Comparison of ENCODE assay signal across 9 cellular contexts in genomic region chr11:65577756-65578109, GRCh38. TPM values are rescaled to one million over a fixed set of nuclear protein-coding genes. Genes with fewer than 3 reads are reported as not detected.
DNase-seq lines count a peak whose midpoint lies in the region; ATAC-seq and TF ChIP-seq lines count a peak whose summit lies in the region.
"Had no signal": no experiment of that assay in that cellular context is flagged by ENCODE, and none has a peak within 500 bp of the region (broad histone marks: within the 10 kb centered on the region; RNA-seq: fewer than 3 reads in every experiment).

No MANE protein-coding gene starts in this region.

- peak overlapping the region; percentile 75 to 97 (median 92); a peak in 19 of 20 replicates for H3K4me3 ChIP-seq in BLaER1 treated with 17β-estradiol and CSF1 and Interleukin-3, amounts not matched to agents 10 nM and 100 nM
- H3K4me3 ChIP-seq in PC-3 (ENCODE audit: low read length): peak overlapping the region; percentile 75
- H3K4me3 ChIP-seq in endocrine pancreas (ENCODE audit: control insufficient read depth, insufficient read depth, low read length): no peak overlapping the region

- no peaks in the 10 kb centered on the region for H3K27me3 ChIP-seq in BLaER1 treated with 17β-estradiol and CSF1 and Interleukin-3, amounts not matched to agents 10 nM and 100 nM
- H3K27me3 ChIP-seq in PC-3 (ENCODE audit: low read length): no peaks in the 10 kb centered on the region
- no peaks in the 10 kb centered on the region for H3K27me3 ChIP-seq in endocrine pancreas (ENCODE audit: control insufficient read depth, insufficient read depth, low read length)

- intact Hi-C loops in PC-3 (cut with micrococcal nuclease): loop anchor here (2.0 kb wide), 1 partner anchor 37 kb away; the partner anchor contains the start of genes MAP3K11 and PCNX3

- peak overlapping the region; percentile 83 to 95 (median 90) for H3K9ac ChIP-seq in BLaER1 treated with 17β-estradiol and CSF1 and Interleukin-3, amounts not matched to agents 10 nM and 100 nM
- H3K9ac ChIP-seq in PC-3 (ENCODE audit: low read length) (peak overlapping the region; percentile 76), endocrine pancreas (ENCODE audit: control insufficient read depth, insufficient read depth, low read length) (peak overlapping the region; percentile 19)

- DNase-seq in PC-3 (no peak), osteocyte (ENCODE audit: extremely low spot score, unreplicated experiment) (no peak), NCI-H2196 (lab: John Stamatoyannopoulos, UW; ENCODE audit: unreplicated experiment) (no peak), DMS 273 treated with DMSO at 0.1 percent for 48 hours (lab: John Stamatoyannopoulos, UW) (no peak), NOMO-1 (lab: John Stamatoyannopoulos, UW; ENCODE audit: unreplicated experiment in 2 of 2) (no peak), anterior cingulate cortex (lab: John Stamatoyannopoulos, UW) (no peak)
- DNase-seq: amniotic stem cell had no signal

- H3K27ac Mint-ChIP-seq in osteocyte (ENCODE audit: unreplicated experiment): peak overlapping the region; percentile 80

- H3K27ac ChIP-seq in BLaER1 treated with 17β-estradiol and CSF1 and Interleukin-3, amounts not matched to agents 10 nM and 100 nM: peak overlapping the region; percentile 33 to 92 (median 87); a peak in 21 of 22 replicates
- peak overlapping the region; percentile 65 for H3K27ac ChIP-seq in PC-3 (ENCODE audit: low read length)

- TF ChIP-seq CTCF in PC-3 (conservative IDR thresholded peaks at IDR 0.05; ENCODE audit: low read depth, low read length) (no peak), osteocyte (IDR thresholded peaks at IDR 0.05) (no peak)

- peaks cover 19 to 73% (median 50%) of the 10 kb centered on the region in 11 experiments; a peak in 21 of 22 replicates for H4K20me1 ChIP-seq in BLaER1 treated with 17β-estradiol and CSF1 and Interleukin-3, amounts not matched to agents 10 nM and 100 nM
- peaks cover 5% of the 10 kb centered on the region for H4K20me1 ChIP-seq in PC-3 (ENCODE audit: low read length)

- peaks cover 48 to 68% (median 54%) of the 10 kb centered on the region in 10 experiments for H3K4me1 ChIP-seq in BLaER1 treated with 17β-estradiol and CSF1 and Interleukin-3, amounts not matched to agents 10 nM and 100 nM
- H3K4me1 ChIP-seq in PC-3 (ENCODE audit: insufficient read depth, low read length) (peaks cover 43% of the 10 kb centered on the region), endocrine pancreas (ENCODE audit: control insufficient read depth, insufficient read depth, low read length) (no peaks in the 10 kb centered on the region)

- H2AFZ ChIP-seq in PC-3 (ENCODE audit: low read length): no peak overlapping the region

- H3K4me1 Mint-ChIP-seq in osteocyte (ENCODE audit: unreplicated experiment): peaks cover 44% of the 10 kb centered on the region

- H3K9me2 ChIP-seq in PC-3 (replicated peaks; ENCODE audit: low read length): no peaks in the 10 kb centered on the region

- BruUV-seq in PC-3 (replicated peaks; lab: Mats Ljungman, UMichigan): no TSS peak

- H3K9me3 ChIP-seq in BLaER1 treated with 17β-estradiol and CSF1 and Interleukin-3, amounts not matched to agents 10 nM and 100 nM (replicated peaks in 1 of 11): no peaks in the 10 kb centered on the region
- no peaks in the 10 kb centered on the region for H3K9me3 ChIP-seq in PC-3 (ENCODE audit: low read length)
- no peaks in the 10 kb centered on the region for H3K9me3 ChIP-seq in endocrine pancreas (ENCODE audit: control insufficient read depth, low read length)

- POLR2A ChIA-PET in PC-3 (lab: Charles Lee; ENCODE audit: unreplicated experiment): interaction anchor here (0.6 kb wide), 1 partner anchor 35 kb away, joined by 3 read pairs; no protein-coding TSS in a partner anchor

- peaks cover 36 to 53% (median 48%) of the 10 kb centered on the region in 11 experiments for H3K36me3 ChIP-seq in BLaER1 treated with 17β-estradiol and CSF1 and Interleukin-3, amounts not matched to agents 10 nM and 100 nM
- peaks cover 3% of the 10 kb centered on the region; the same call in 1 of the 2 replicates for H3K36me3 ChIP-seq in PC-3 (ENCODE audit: low read depth, low read length)
- H3K36me3 ChIP-seq in endocrine pancreas (ENCODE audit: control insufficient read depth, insufficient read depth, low read length): no peaks in the 10 kb centered on the region

- no peak for ATAC-seq in PC-3

- H3K9me3 Mint-ChIP-seq in osteocyte (ENCODE audit: unreplicated experiment): no peaks in the 10 kb centered on the region

- H3K27me3 Mint-ChIP-seq in osteocyte (ENCODE audit: unreplicated experiment): no peaks in the 10 kb centered on the region

- peaks cover 4% of the 10 kb centered on the region for H3K36me3 Mint-ChIP-seq in osteocyte (ENCODE audit: unreplicated experiment)

- CTCF ChIA-PET in PC-3 (lab: Charles Lee): interaction anchor here (0.9 to 1.1 kb wide), 2 partner anchors 10 to 18 kb away, joined by 4 to 7 read pairs; partner anchors contain the start of gene KCNK7

- peak overlapping the region; percentile 93 to 100 (median 99) for H3K4me2 ChIP-seq in BLaER1 treated with 17β-estradiol and CSF1 and Interleukin-3, amounts not matched to agents 10 nM and 100 nM
- H3K4me2 ChIP-seq in PC-3 (ENCODE audit: low read length): peak overlapping the region; percentile 91

- peak overlapping the region; percentile 6 for H3K4me3 Mint-ChIP-seq in osteocyte (ENCODE audit: unreplicated experiment)

- H3F3A ChIP-seq in PC-3 (ENCODE audit: low read length, unreplicated experiment): peaks cover 4% of the 10 kb centered on the region

- peaks cover 28% of the 10 kb centered on the region for H3K79me2 ChIP-seq in PC-3 (ENCODE audit: low read length)

RNA-seq across cellular contexts. Expression of gene EHBP1L1, which starts 1.9 kb away (rescaled TPM):
- total RNA-seq in PC-3 (2014; rRNA removed): 126 and 200 TPM in 2 replicates
- 39.7 and 42.6 TPM in 2 replicates for total RNA-seq in osteocyte

RNA-seq across cellular contexts. Expression of gene FAM89B, which starts 5.4 kb away (rescaled TPM):
- total RNA-seq in PC-3 (2014; rRNA removed) (76.3 and 87.7 TPM in 2 replicates), osteocyte (84.2 and 92.1 TPM in 2 replicates)

RNA-seq across cellular contexts. Expression of gene ZNRD2, which starts 7.5 kb away (rescaled TPM):
- total RNA-seq in PC-3 (2014; rRNA removed) (126 and 206 TPM in 2 replicates), osteocyte (31.3 and 32.7 TPM in 2 replicates)

RNA-seq across cellular contexts. Expression of gene KCNK7, which starts 17.9 kb away (rescaled TPM):
- 0.58 and 0.69 TPM in 2 replicates for total RNA-seq in PC-3 (2014; rRNA removed)
- total RNA-seq in osteocyte: not detected in 2 replicates

RNA-seq across cellular contexts. Expression of gene LTBP3, which starts 19.6 kb away (rescaled TPM):
- total RNA-seq in PC-3 (2014; rRNA removed) (197 and 233 TPM in 2 replicates), osteocyte (219 and 256 TPM in 2 replicates)

Comparison
In these comparisons a context has a peak if more than half of its experiments do, and no peak if none do; other contexts are left out.
1. H3K9ac ChIP-seq: peak in every context shown above with its lines; median percentile 90 in BLaER1 treated with 17β-estradiol and CSF1 and Interleukin-3, amounts not matched to agents 10 nM and 100 nM; 76 in PC-3; 19 in endocrine pancreas.